In the genomic region with DNA sequence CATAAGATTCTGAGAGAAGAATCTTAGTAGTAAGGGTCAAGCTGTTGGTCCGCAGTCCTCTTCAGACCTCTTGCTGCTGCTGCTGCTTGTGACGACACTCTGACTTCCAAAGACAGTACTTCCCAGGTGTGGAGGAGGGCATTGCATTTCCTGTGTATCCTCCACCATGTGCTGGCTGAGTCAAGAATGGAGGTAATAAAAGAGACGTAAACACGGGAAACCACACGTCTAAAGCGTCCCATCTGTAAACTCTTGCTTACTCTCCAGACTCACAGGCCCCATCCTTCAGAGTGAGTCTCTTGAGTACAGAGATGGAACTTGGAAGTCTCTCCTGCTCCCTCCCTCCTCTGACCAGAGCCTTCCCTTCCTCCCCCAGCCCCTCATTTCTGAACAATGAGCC, we compare ENCODE assay signal across 15 cellular contexts.
"Had no signal": no experiment of that assay in that cellular context is flagged by ENCODE, and none has a peak within 500 bp of the region (broad histone marks: within the 10 kb centered on the region; RNA-seq: fewer than 3 reads in every experiment).

No MANE protein-coding gene starts in this region.

- H3K36me3 Mint-ChIP-seq: activated naive CD8-positive, alpha-beta T cell; natural killer cell treated with Interleukin-12 subunit alpha and Interleukin-12 subunit beta and Interleukin-15 and Interleukin-18, amount 100 ng/mL, for 72 hours had no signal

- H3K27ac ChIP-seq: hepatocyte had no signal

- H3K4me3 ChIP-seq: hepatocyte had no signal

- H2AFZ ChIP-seq: hepatocyte had no signal

- H3K27me3 Mint-ChIP-seq: activated naive CD8-positive, alpha-beta T cell had no signal

- H3K4me2 ChIP-seq: hepatocyte had no signal

- H3K4me1 Mint-ChIP-seq: activated CD4-positive, alpha-beta T cell treated with anti-CD3 and anti-CD28 coated beads, Interleukin-2, amount 10 ng/mL, durations not matched to agents 7 days and 5 days had no signal

- DNase-seq: activated CD4-positive, alpha-beta T cell treated with anti-CD3 and anti-CD28 coated beads, Interleukin-2, amount 10 ng/mL, durations not matched to agents 7 days and 5 days; activated gamma-delta T cell treated with Interleukin-2 at 50 U/mL for 16 hours; endodermal cell; mesendoderm; nucleus accumbens; posterior cingulate gyrus; retina; stimulated activated CD4-positive, alpha-beta T cell treated with anti-CD3 and anti-CD28 coated beads, Interleukin-15, amount 100 ng/mL, for 24 hours; stimulated activated CD4-positive, alpha-beta T cell treated with anti-CD3 and anti-CD28 coated beads, Interleukin-4, amount 100 ng/mL, for 24 hours; stimulated activated naive CD4-positive, alpha-beta T cell; T-helper 2 cell; trophoblast cell had no signal

- H3K27me3 ChIP-seq: hepatocyte had no signal

- H3K9me3 Mint-ChIP-seq: activated CD4-positive, alpha-beta T cell treated with anti-CD3 and anti-CD28 coated beads, Interleukin-2, amount 10 ng/mL, durations not matched to agents 7 days and 5 days; endodermal cell; natural killer cell treated with Interleukin-12 subunit alpha and Interleukin-12 subunit beta and Interleukin-15 and Interleukin-18, amount 100 ng/mL, for 72 hours had no signal

- H3K27ac Mint-ChIP-seq: activated CD4-positive, alpha-beta T cell treated with anti-CD3 and anti-CD28 coated beads, Interleukin-2, amount 10 ng/mL, durations not matched to agents 7 days and 5 days; activated naive CD8-positive, alpha-beta T cell; endodermal cell; natural killer cell treated with Interleukin-12 subunit alpha and Interleukin-12 subunit beta and Interleukin-15 and Interleukin-18, amount 100 ng/mL, for 72 hours had no signal

- H3K4me3 Mint-ChIP-seq: activated CD4-positive, alpha-beta T cell treated with anti-CD3 and anti-CD28 coated beads, Interleukin-2, amount 10 ng/mL, durations not matched to agents 7 days and 5 days; activated naive CD8-positive, alpha-beta T cell; endodermal cell; natural killer cell treated with Interleukin-12 subunit alpha and Interleukin-12 subunit beta and Interleukin-15 and Interleukin-18, amount 100 ng/mL, for 72 hours had no signal
